In the genomic region with DNA sequence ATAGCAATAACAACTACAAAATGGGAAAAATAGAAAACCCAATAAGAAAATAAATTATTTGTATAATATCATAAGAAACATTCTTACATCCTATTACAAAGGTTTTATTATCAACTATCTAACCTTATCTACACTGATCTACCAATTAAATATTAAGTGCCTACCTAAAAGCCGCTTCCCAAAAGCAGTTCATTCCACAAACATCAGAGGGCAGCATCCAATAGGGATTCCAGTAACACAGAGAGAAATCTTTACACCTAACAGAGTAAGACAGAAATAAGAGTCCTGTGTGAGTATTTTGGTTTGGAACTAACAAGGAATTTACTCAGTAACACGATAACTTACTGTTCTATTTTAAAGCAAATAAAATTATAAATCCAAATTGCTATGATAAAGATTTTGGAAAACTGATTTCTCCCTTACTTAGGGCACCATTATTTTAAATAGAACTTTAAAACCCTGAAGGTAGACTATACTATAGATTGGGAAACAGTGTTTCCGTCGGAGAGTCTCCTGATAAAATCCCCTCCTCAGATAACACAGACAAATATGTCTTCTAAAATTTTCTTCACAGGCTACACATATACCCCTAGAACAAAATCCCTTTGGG, we compare ENCODE assay signal across 8 cellular contexts. TPM values are rescaled to one million over a fixed set of nuclear protein-coding genes. Genes with fewer than 3 reads are reported as not detected.
DNase-seq lines count a peak whose midpoint lies in the region; ATAC-seq and TF ChIP-seq lines count a peak whose summit lies in the region.

No MANE protein-coding gene starts in this region.

- DNase-seq in AML-193 (lab: John Stamatoyannopoulos, UW) = peak; percentile 52 to 70
- DNase-seq in NCI-H460 (ENCODE audit: extremely low read depth, low read depth) = peak; percentile 75
- DNase-seq in iris pigment epithelial cell (ENCODE audit: low read depth) = peak; percentile 78
- DNase-seq in thyroid gland = peak; percentile 42 to 48

- H3K4me1 Mint-ChIP-seq in brain = peaks cover 22% of the 10 kb centered on the region

- no peak for TF ChIP-seq POLR2A in thyroid gland (IDR thresholded peaks at IDR 0.05)

- no peak overlapping the region for H3K4me3 Mint-ChIP-seq in brain

- H3K36me3 ChIP-seq in thyroid gland = no peaks in the 10 kb centered on the region

- no peak overlapping the region for H3K27ac ChIP-seq in thyroid gland

- 31 to 41% methylated on average over 4 of the region's 4 CpGs for WGBS in thyroid gland, 2 donors

- no peaks in the 10 kb centered on the region for H3K9me3 Mint-ChIP-seq in brain

- peaks cover 3 to 16% of the 10 kb centered on the region in 2 donors for H3K4me1 ChIP-seq in thyroid gland

- no peaks in the 10 kb centered on the region for H3K27me3 Mint-ChIP-seq in brain

- TF ChIP-seq CTCF in brain (conservative IDR thresholded peaks at IDR 0.05) (peak; percentile 91), thyroid gland (IDR thresholded peaks at IDR 0.05) (peak; percentile 61 to 93 (median 87))

- H3K4me3 ChIP-seq in thyroid gland (replicated peaks in 1 of 3) = no peak overlapping the region

- no peaks in the 10 kb centered on the region for H3K27me3 ChIP-seq in thyroid gland

- H3K36me3 Mint-ChIP-seq in brain = no peaks in the 10 kb centered on the region

- peak; percentile 55 for ATAC-seq in GM19438 (IDR thresholded peaks at IDR 0.05; ENCODE audit: low read depth, unreplicated experiment)
- no peak for ATAC-seq in HG03439 (IDR thresholded peaks at IDR 0.05; ENCODE audit: unreplicated experiment)
- ATAC-seq in GM18867 (IDR thresholded peaks at IDR 0.05; ENCODE audit: unreplicated experiment) = no peak

- intact Hi-C loops in thyroid gland (cut with DNase I) = loop anchor here (5.0 kb wide), 1 partner anchor 203 kb away; no protein-coding TSS in a partner anchor

- no peak overlapping the region for H3K27ac Mint-ChIP-seq in brain

- no peaks in the 10 kb centered on the region for H3K9me3 ChIP-seq in thyroid gland

RNA-seq across cellular contexts. Expression of a gene that starts 15.0 kb away (rescaled TPM):
- 14.3 and 20.1 TPM in 2 replicates for total RNA-seq in NCI-H460 (2014; rRNA removed; shearing (Covaris generic))
- 7.8 and 12.4 TPM in 2 replicates for polyA plus RNA-seq in NCI-H460 (2014; cell fraction: nucleus; rRNA removed)
- 0.83 TPM for polyA plus RNA-seq in brain (ENCODE audit: insufficient read depth, low read depth, low replicate concordance)
- total RNA-seq in thyroid gland = 10 to 100 TPM; 16.5 to 26.6 (median 20.6) TPM
